Comparison of ENCODE assay signal across 8 cellular contexts in the genomic region with DNA sequence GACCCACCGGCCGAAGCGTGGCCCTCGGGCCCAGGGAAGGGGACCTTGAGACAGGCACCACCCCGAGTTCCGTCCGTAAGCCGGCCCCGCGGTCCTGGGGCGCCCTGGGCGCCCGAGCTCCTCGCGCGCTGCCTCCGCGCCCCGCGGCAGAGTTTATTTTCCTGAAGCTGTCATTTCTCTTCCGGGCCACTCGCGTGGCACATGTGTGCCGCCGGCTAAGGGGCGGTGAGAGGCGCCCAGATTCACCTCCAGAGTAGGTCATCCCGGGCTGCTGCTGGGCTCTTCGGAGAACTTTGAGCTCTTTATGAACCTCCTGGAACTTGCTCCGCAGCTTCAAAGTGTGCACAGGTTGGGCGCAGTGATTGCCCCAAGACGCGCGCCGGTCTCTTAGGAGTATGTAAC. TPM values are rescaled to one million over a fixed set of nuclear protein-coding genes. Genes with fewer than 3 reads are reported as not detected.
DNase-seq lines count a peak whose midpoint lies in the region; ATAC-seq and TF ChIP-seq lines count a peak whose summit lies in the region.

No MANE protein-coding gene starts in this region.

- WGBS in gastroesophageal sphincter (ENCODE audit: low coverage in 1 of 2), 2 donors: 0% methylated on average over 6 of the region's 35 CpGs; no CpG with 5 or more reads in 1 of the 2 donors

- no peaks in the 10 kb centered on the region for H3K9me3 ChIP-seq in gastroesophageal sphincter

- ATAC-seq in Right ventricle myocardium inferior (no peak), left cardiac atrium (no peak), gastroesophageal sphincter (no peak)

- no peak for TF ChIP-seq POLR2A in gastroesophageal sphincter (IDR thresholded peaks at IDR 0.05)

- H3K27me3 ChIP-seq in gastroesophageal sphincter: no peaks in the 10 kb centered on the region

- intact Hi-C loops in Right ventricle myocardium inferior (cut with DNase I) (loop anchor here (1.0 kb wide), 1 partner anchor 93 kb away; a partner anchor contains a TSS), left cardiac atrium (cut with DNase I) (no loop called here)

- TF ChIP-seq EP300 in gastroesophageal sphincter (IDR thresholded peaks at IDR 0.05): no peak

- peaks cover 0 to 29% of the 10 kb centered on the region in 2 donors for H3K36me3 ChIP-seq in gastroesophageal sphincter

- TF ChIP-seq CTCF in gastroesophageal sphincter (IDR thresholded peaks at IDR 0.05): no peak

- peaks cover 2 to 34% (median 20%) of the 10 kb centered on the region in 3 donors for H3K4me1 ChIP-seq in gastroesophageal sphincter

- H3K4me3 ChIP-seq in gastroesophageal sphincter: peak overlapping the region; percentile 58 to 95
- H3K4me3 ChIP-seq in skeletal muscle cell (ENCODE audit: low read depth, low read length): peak overlapping the region; percentile 98

- peak overlapping the region; percentile 26 to 92 (median 88) for H3K27ac ChIP-seq in gastroesophageal sphincter

- DNase-seq in Right ventricle myocardium inferior (ENCODE audit: missing footprints) (peak; percentile 72), left cardiac atrium (no peak), LoVo (ENCODE audit: low spot score) (peak; percentile 5), activated T-cell treated with anti-CD3 and anti-CD28 coated beads for 48 hours (ENCODE audit: low read depth) (peak; percentile 37), skeletal muscle cell (ENCODE audit: low read depth) (no peak), GDM1 (lab: John Stamatoyannopoulos, UW) (no peak), HK-2 (ENCODE audit: unreplicated experiment) (no peak)

RNA-seq across cellular contexts. Expression of a gene that starts 0.5 kb away (rescaled TPM):
- total RNA-seq in Right ventricle myocardium inferior: 23.9 TPM
- 10 to 100 TPM; 23.1 to 25.3 TPM for total RNA-seq in left cardiac atrium
- total RNA-seq in gastroesophageal sphincter: 10 to 100 TPM; 15.8 to 40.6 (median 23.3) TPM

Comparison
In these comparisons a context has a peak if more than half of its experiments do, and no peak if none do; other contexts are left out.
1. DNase-seq: peak in Right ventricle myocardium inferior (single experiment), LoVo (single experiment) and activated T-cell treated with anti-CD3 and anti-CD28 coated beads for 48 hours (single experiment); none in left cardiac atrium (single experiment), skeletal muscle cell (single experiment), GDM1 (single experiment) and HK-2 (single experiment).